ENCODE assay signal across 12 cellular contexts in genomic region chr6:11276911-11277274, GRCh38. TPM values are rescaled to one million over a fixed set of nuclear protein-coding genes. Genes with fewer than 3 reads are reported as not detected.
DNase-seq lines count a peak whose midpoint lies in the region; ATAC-seq and TF ChIP-seq lines count a peak whose summit lies in the region.
"Had no signal": no experiment of that assay in that cellular context is flagged by ENCODE, and none has a peak within 500 bp of the region (broad histone marks: within the 10 kb centered on the region; RNA-seq: fewer than 3 reads in every experiment).

No MANE protein-coding gene starts in this region.

- peaks cover 13% of the 10 kb centered on the region for H3K4me1 ChIP-seq in prostate gland (replicated peaks)

- H3K27me3 Mint-ChIP-seq in stimulated activated naive CD8-positive, alpha-beta T cell treated with anti-CD3 and anti-CD28 coated beads, Interleukin-15, Interleukin-2, amounts not matched to agents 100 ng/mL and 50 ng/mL, for 24 hours, result no peaks in the 10 kb centered on the region
- H3K27me3 Mint-ChIP-seq in stimulated activated naive CD8-positive, alpha-beta T cell treated with anti-CD3 and anti-CD28 coated beads, Interleukin-15, amount 100 ng/mL, for 72 hours, result no peaks in the 10 kb centered on the region
- no peaks in the 10 kb centered on the region for H3K27me3 Mint-ChIP-seq in activated T-helper 17 cell treated with anti-CD3 and anti-CD28 coated beads, Interleukin-2, amount 50 U/mL, for 72 hours
- H3K27me3 Mint-ChIP-seq in memory B cell, result no peaks in the 10 kb centered on the region

- no peak overlapping the region for H3K4me3 Mint-ChIP-seq in stimulated activated naive CD8-positive, alpha-beta T cell treated with anti-CD3 and anti-CD28 coated beads, Interleukin-15, Interleukin-2, amounts not matched to agents 100 ng/mL and 50 ng/mL, for 24 hours
- H3K4me3 Mint-ChIP-seq in stimulated activated naive CD8-positive, alpha-beta T cell treated with anti-CD3 and anti-CD28 coated beads, Interleukin-15, amount 100 ng/mL, for 72 hours, result peak overlapping the region in 1 of 2 donors; percentile 38
- H3K4me3 Mint-ChIP-seq in activated T-helper 17 cell treated with anti-CD3 and anti-CD28 coated beads, Interleukin-2, amount 50 U/mL, for 72 hours, result peak overlapping the region; percentile 82
- no peak overlapping the region for H3K4me3 Mint-ChIP-seq in memory B cell

- intact Hi-C loops in prostate gland (cut with DNase I), result loop anchor here (5.0 kb wide), 2 partner anchors 45 to 90 kb away; partner anchors contain the start of gene NEDD9

- no peak for TF ChIP-seq CTCF in prostate gland (IDR thresholded peaks at IDR 0.05)

- no peak overlapping the region for H3K4me3 ChIP-seq in prostate gland
- H3K4me3 ChIP-seq: BLaER1 treated with 17β-estradiol and CSF1 and Interleukin-3, amounts not matched to agents 10 nM and 100 nM had no signal

- ATAC-seq in stimulated activated naive CD8-positive, alpha-beta T cell treated with anti-CD3 and anti-CD28 coated beads, Interleukin-15, amount 100 ng/mL, for 72 hours, result no peak
- ATAC-seq in activated T-helper 17 cell treated with anti-CD3 and anti-CD28 coated beads, Interleukin-2, amount 50 U/mL, for 72 hours (replicated peaks), result no peak
- ATAC-seq in memory B cell (ENCODE audit: low read depth), result no peak

- WGBS in prostate gland, result 85% methylated on average over 4 of the region's 4 CpGs

- H3K9me3 ChIP-seq in prostate gland, result no peaks in the 10 kb centered on the region
- H3K9me3 ChIP-seq: BLaER1 treated with 17β-estradiol and CSF1 and Interleukin-3, amounts not matched to agents 10 nM and 100 nM had no signal

- DNase-seq in stimulated activated naive CD8-positive, alpha-beta T cell treated with anti-CD3 and anti-CD28 coated beads, Interleukin-15, amount 100 ng/mL, for 72 hours, result no peak
- DNase-seq in memory B cell (ENCODE audit: low spot score in 2 of 2) (no peak), LoVo (ENCODE audit: low spot score) (no peak), NCI-H748 (lab: John Stamatoyannopoulos, UW; ENCODE audit: unreplicated experiment) (no peak), prostate gland (ENCODE audit: low spot score) (no peak), T-helper 9 cell (no peak)
- DNase-seq: activated T-cell treated with anti-CD3 and anti-CD28 coated beads for 4 hours, left ventricle myocardium superior, NCI-H748 treated with DMSO at 0.1 percent for 48 hours had no signal

- H3K36me3 Mint-ChIP-seq in stimulated activated naive CD8-positive, alpha-beta T cell treated with anti-CD3 and anti-CD28 coated beads, Interleukin-15, Interleukin-2, amounts not matched to agents 100 ng/mL and 50 ng/mL, for 24 hours (ENCODE audit: low read depth), result peaks cover 38% of the 10 kb centered on the region
- peaks cover 18% of the 10 kb centered on the region for H3K36me3 Mint-ChIP-seq in activated T-helper 17 cell treated with anti-CD3 and anti-CD28 coated beads, Interleukin-2, amount 50 U/mL, for 72 hours (ENCODE audit: low read depth)
- peaks cover 28% of the 10 kb centered on the region for H3K36me3 Mint-ChIP-seq in memory B cell

- no peak overlapping the region for H3K27ac ChIP-seq in prostate gland
- H3K27ac ChIP-seq: BLaER1 treated with 17β-estradiol and CSF1 and Interleukin-3, amounts not matched to agents 10 nM and 100 nM had no signal

- TF ChIP-seq POLR2A in prostate gland (IDR thresholded peaks at IDR 0.05), result no peak

- peaks cover 47% of the 10 kb centered on the region for H3K4me1 Mint-ChIP-seq in stimulated activated naive CD8-positive, alpha-beta T cell treated with anti-CD3 and anti-CD28 coated beads, Interleukin-15, Interleukin-2, amounts not matched to agents 100 ng/mL and 50 ng/mL, for 24 hours (ENCODE audit: low read depth)
- peaks cover 40% of the 10 kb centered on the region for H3K4me1 Mint-ChIP-seq in stimulated activated naive CD8-positive, alpha-beta T cell treated with anti-CD3 and anti-CD28 coated beads, Interleukin-15, amount 100 ng/mL, for 72 hours
- peaks cover 43% of the 10 kb centered on the region for H3K4me1 Mint-ChIP-seq in activated T-helper 17 cell treated with anti-CD3 and anti-CD28 coated beads, Interleukin-2, amount 50 U/mL, for 72 hours
- H3K4me1 Mint-ChIP-seq in memory B cell, result peaks cover 40% of the 10 kb centered on the region

- no peaks in the 10 kb centered on the region for H3K27me3 ChIP-seq in prostate gland (replicated peaks; ENCODE audit: insufficient read depth)
- H3K27me3 ChIP-seq: BLaER1 treated with 17β-estradiol and CSF1 and Interleukin-3, amounts not matched to agents 10 nM and 100 nM had no signal

- H3K9me3 Mint-ChIP-seq in stimulated activated naive CD8-positive, alpha-beta T cell treated with anti-CD3 and anti-CD28 coated beads, Interleukin-15, Interleukin-2, amounts not matched to agents 100 ng/mL and 50 ng/mL, for 24 hours, result no peaks in the 10 kb centered on the region
- no peaks in the 10 kb centered on the region for H3K9me3 Mint-ChIP-seq in stimulated activated naive CD8-positive, alpha-beta T cell treated with anti-CD3 and anti-CD28 coated beads, Interleukin-15, amount 100 ng/mL, for 72 hours
- peaks cover 4% of the 10 kb centered on the region for H3K9me3 Mint-ChIP-seq in activated T-helper 17 cell treated with anti-CD3 and anti-CD28 coated beads, Interleukin-2, amount 50 U/mL, for 72 hours
- no peaks in the 10 kb centered on the region for H3K9me3 Mint-ChIP-seq in memory B cell

- no peaks in the 10 kb centered on the region for H3K36me3 ChIP-seq in prostate gland

- H3K27ac Mint-ChIP-seq in stimulated activated naive CD8-positive, alpha-beta T cell treated with anti-CD3 and anti-CD28 coated beads, Interleukin-15, Interleukin-2, amounts not matched to agents 100 ng/mL and 50 ng/mL, for 24 hours, result peak overlapping the region; percentile 95
- H3K27ac Mint-ChIP-seq in stimulated activated naive CD8-positive, alpha-beta T cell treated with anti-CD3 and anti-CD28 coated beads, Interleukin-15, amount 100 ng/mL, for 72 hours, result no peak overlapping the region
- peak overlapping the region; percentile 98 for H3K27ac Mint-ChIP-seq in activated T-helper 17 cell treated with anti-CD3 and anti-CD28 coated beads, Interleukin-2, amount 50 U/mL, for 72 hours
- peak overlapping the region; percentile 93 for H3K27ac Mint-ChIP-seq in memory B cell

RNA-seq across cellular contexts. Expression of gene NEDD9, which starts 44.4 kb away (rescaled TPM):
- total RNA-seq in activated T-helper 17 cell treated with anti-CD3 and anti-CD28 coated beads, Interleukin-2, amount 50 U/mL, for 72 hours, result 10 to 100 TPM; 36.9 to 39.4 TPM
- 10 to 100 TPM; 51.1 to 72.1 TPM for total RNA-seq in prostate gland

Comparison
In these comparisons a context has a peak if more than half of its experiments do, and no peak if none do; other contexts are left out.
1. H3K27ac Mint-ChIP-seq: peak in stimulated activated naive CD8-positive, alpha-beta T cell treated with anti-CD3 and anti-CD28 coated beads, Interleukin-15, Interleukin-2, amounts not matched to agents 100 ng/mL and 50 ng/mL, for 24 hours (single experiment), activated T-helper 17 cell treated with anti-CD3 and anti-CD28 coated beads, Interleukin-2, amount 50 U/mL, for 72 hours (single experiment) and memory B cell (single experiment); none in stimulated activated naive CD8-positive, alpha-beta T cell treated with anti-CD3 and anti-CD28 coated beads, Interleukin-15, amount 100 ng/mL, for 72 hours (0 of 2).